In genomic region chr6:64774881-64775280, GRCh38 we compare ENCODE assay signal across 33 cellular contexts.
"Had no signal": no experiment of that assay in that cellular context is flagged by ENCODE, and none has a peak within 500 bp of the region (broad histone marks: within the 10 kb centered on the region; RNA-seq: fewer than 3 reads in every experiment).

No MANE protein-coding gene starts in this region.

- H3K4me3 Mint-ChIP-seq: activated CD4-positive, alpha-beta T cell treated with anti-CD3 and anti-CD28 coated beads for 36 hours; activated CD4-positive, alpha-beta T cell treated with anti-CD3 and anti-CD28 coated beads, Interleukin-2, amount 10 ng/mL, durations not matched to agents 7 days and 5 days; activated naive CD8-positive, alpha-beta T cell treated with anti-CD3 and anti-CD28 coated beads for 36 hours; activated T-cell treated with anti-CD3 and anti-CD28 coated beads, Interleukin-2, amount 50 U/mL, for 4 hours; T-helper 1 cell treated with Interleukin-12 subunit alpha and Interleukin-12 subunit beta and Interleukin-4 antibody, amounts not matched to agents 30 μg/mL and 1 μg/mL, for 36 hours; T-helper 2 cell treated with Interferon-gamma antibody and Interleukin-4, amounts not matched to agents 5 μg/mL and 100 μg/mL, for 36 hours; WTC11 had no signal

- DNase-seq: activated CD4-positive, alpha-beta T cell treated with anti-CD3 and anti-CD28 coated beads for 36 hours; activated CD4-positive, alpha-beta T cell treated with anti-CD3 and anti-CD28 coated beads, Interleukin-2, amount 10 ng/mL, durations not matched to agents 7 days and 5 days; activated CD4-positive, alpha-beta T cell treated with anti-CD3 and anti-CD28 coated beads, Interleukin-2, amount 50 U/mL, for 48 hours; activated CD8-positive, alpha-beta memory T cell treated with anti-CD3 and anti-CD28 coated beads, Interleukin-2, amount 50 U/mL, for 4 hours; activated effector memory CD4-positive, alpha-beta T cell treated with anti-CD3 and anti-CD28 coated beads, Interleukin-2, amount 50 U/mL, for 16 hours; activated naive CD4-positive, alpha-beta T cell; activated naive CD4-positive, alpha-beta T cell treated with anti-CD3 and anti-CD28 coated beads, Interleukin-2, amount 50 U/mL, for 16 hours; activated naive CD8-positive, alpha-beta T cell treated with anti-CD3 and anti-CD28 coated beads for 36 hours; activated T-cell treated with anti-CD3 and anti-CD28 coated beads for 4 hours; activated T-cell treated with anti-CD3 and anti-CD28 coated beads, Interleukin-2, amount 50 U/mL, for 4 hours; amniotic stem cell; aorta; brain microvascular endothelial cell; central memory CD4-positive, alpha-beta T cell; NCI-H1105; NCI-H1417 treated with DMSO at 0.1 percent for 48 hours; NCI-H1694; NCI-H1930; NCI-H2081 treated with DMSO at 0.1 percent for 48 hours; NCI-H226; NCI-H510A treated with DMSO at 0.1 percent for 48 hours; NCI-H526 treated with DMSO at 0.1 percent for 48 hours; NK-92 treated with Interleukin-12 subunit alpha and Interleukin-12 subunit beta, amount 100 ng/mL, for 24 hours; OCI-M1; SHP77 treated with DMSO at 0.1 percent for 48 hours; SK-N-SH had no signal

- H3K4me3 ChIP-seq: SJSA1 had no signal

- H3K36me3 ChIP-seq: brain microvascular endothelial cell, SJSA1 had no signal

- H3K9ac ChIP-seq: KMS-11, SK-N-SH had no signal

- H3K27ac Mint-ChIP-seq: activated CD4-positive, alpha-beta T cell treated with anti-CD3 and anti-CD28 coated beads for 36 hours; activated CD4-positive, alpha-beta T cell treated with anti-CD3 and anti-CD28 coated beads, Interleukin-2, amount 10 ng/mL, durations not matched to agents 7 days and 5 days; activated naive CD8-positive, alpha-beta T cell treated with anti-CD3 and anti-CD28 coated beads for 36 hours; T-helper 1 cell treated with Interleukin-12 subunit alpha and Interleukin-12 subunit beta and Interleukin-4 antibody, amounts not matched to agents 30 μg/mL and 1 μg/mL, for 36 hours; T-helper 2 cell treated with Interferon-gamma antibody and Interleukin-4, amounts not matched to agents 5 μg/mL and 100 μg/mL, for 36 hours; WTC11 had no signal

- H3K27ac ChIP-seq: brain microvascular endothelial cell, KMS-11, SJSA1 had no signal

- H3K4me1 ChIP-seq: SJSA1 had no signal

- ATAC-seq: activated CD4-positive, alpha-beta T cell treated with anti-CD3 and anti-CD28 coated beads for 36 hours; activated CD4-positive, CD25-positive, alpha-beta regulatory T cell treated with anti-CD3 and anti-CD28 coated beads, Interleukin-2, amount 50 U/mL, for 24 hours; activated T-cell treated with anti-CD3 and anti-CD28 coated beads, Interleukin-2, amount 50 U/mL, for 4 hours; Panc1; WTC11 had no signal

- H3K4me2 ChIP-seq: KMS-11, SK-N-SH had no signal

- H3K27me3 ChIP-seq: brain microvascular endothelial cell, SJSA1 had no signal

- H3K4me1 Mint-ChIP-seq: activated CD4-positive, alpha-beta T cell treated with anti-CD3 and anti-CD28 coated beads for 36 hours; activated CD4-positive, alpha-beta T cell treated with anti-CD3 and anti-CD28 coated beads, Interleukin-2, amount 10 ng/mL, durations not matched to agents 7 days and 5 days; activated naive CD8-positive, alpha-beta T cell treated with anti-CD3 and anti-CD28 coated beads for 36 hours had no signal

- H3K9me3 ChIP-seq: SK-N-SH had no signal

- H3K36me3 Mint-ChIP-seq: activated naive CD8-positive, alpha-beta T cell treated with anti-CD3 and anti-CD28 coated beads for 36 hours had no signal

- H3K9me2 ChIP-seq: SK-N-SH had no signal
